8 cellular contexts compared by ENCODE assay signal in the genomic region with DNA sequence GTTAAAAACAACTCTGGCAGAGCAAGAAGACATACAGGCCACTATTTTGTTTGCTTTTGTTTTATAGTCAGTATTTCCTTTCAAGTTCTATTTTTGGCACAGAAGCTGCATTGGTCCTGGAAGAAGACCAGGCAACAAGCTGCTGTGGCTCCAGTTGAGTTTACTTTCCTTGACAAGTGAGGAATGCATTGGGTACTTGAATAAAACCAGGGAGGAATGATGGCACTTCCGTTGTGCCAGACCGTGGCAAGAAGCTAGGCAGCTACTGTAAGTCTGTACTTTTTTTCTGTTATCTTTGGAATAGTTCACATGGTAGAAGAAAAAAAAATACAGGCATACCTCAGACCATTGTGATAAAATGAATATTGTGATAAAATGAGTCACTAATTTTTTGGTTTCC.
DNase-seq lines count a peak whose midpoint lies in the region; ATAC-seq and TF ChIP-seq lines count a peak whose summit lies in the region.

No MANE protein-coding gene starts in this region.

- peak overlapping the region; percentile 2 for H3K27ac ChIP-seq in parathyroid adenoma

- DNase-seq in DMS79 treated with DMSO at 0.1 percent for 48 hours (lab: John Stamatoyannopoulos, UW) (peak; percentile 45), NCI-H345 treated with DMSO at 0.1 percent for 48 hours (lab: John Stamatoyannopoulos, UW; ENCODE audit: unreplicated experiment) (peak; percentile 28), dermis blood vessel endothelial cell (peak; percentile 73), posterior vena cava (ENCODE audit: low spot score) (no peak), HEK293T (ENCODE audit: extremely low spot score) (no peak), mesenteric fat pad (ENCODE audit: low spot score) (no peak)

- H3K9ac ChIP-seq in parathyroid adenoma = no peak overlapping the region

- H2AFZ ChIP-seq in parathyroid adenoma = no peak overlapping the region

- peak overlapping the region; percentile 26 for H3K4me2 ChIP-seq in parathyroid adenoma (ENCODE audit: low read length)

- ATAC-seq in GM18870 (IDR thresholded peaks at IDR 0.05; ENCODE audit: unreplicated experiment) = no peak

- peaks cover 12% of the 10 kb centered on the region for H3K79me2 ChIP-seq in parathyroid adenoma

- H3K4me3 ChIP-seq in parathyroid adenoma (ENCODE audit: low read depth, low read length) = peak overlapping the region; percentile 9

- no peaks in the 10 kb centered on the region for H3K27me3 ChIP-seq in parathyroid adenoma (ENCODE audit: control insufficient read depth, insufficient read depth, low read length)

- CTCF ChIA-PET in HEK293T (lab: Yijun Ruan, JAX) = no interaction called here

- no peaks in the 10 kb centered on the region for H3K36me3 ChIP-seq in parathyroid adenoma (ENCODE audit: control insufficient read depth, insufficient read depth, low read length)

- intact Hi-C loops in posterior vena cava (cut with DNase I) = no loop called here

- TF ChIP-seq CTCF in parathyroid adenoma (IDR thresholded peaks at IDR 0.05) = no peak

- no peaks in the 10 kb centered on the region for H3K9me3 ChIP-seq in parathyroid adenoma (ENCODE audit: control insufficient read depth, low read length)

- POLR2A ChIA-PET in HEK293T (lab: Yijun Ruan, JAX) = interaction anchor here (1.2 kb wide), 1 partner anchor 66 kb away, joined by 3 read pairs; a partner anchor contains a TSS

- H3K4me1 ChIP-seq in parathyroid adenoma = peaks cover 5% of the 10 kb centered on the region

TF ChIP-seq in HEK293T, 16 proteins besides CTCF, POLR2A, EP300 and RAD21:
- no peak for TF ChIP-seq LEF1 (IDR thresholded peaks at IDR 0.05; ENCODE audit: borderline replicate concordance)
- TF ChIP-seq HDGF (IDR thresholded peaks at IDR 0.05; ENCODE audit: borderline replicate concordance) = no peak
- no peak for TF ChIP-seq FOXA1 (IDR thresholded peaks at IDR 0.05)
- TF ChIP-seq FOXM1 (IDR thresholded peaks at IDR 0.05; ENCODE audit: borderline replicate concordance) = no peak
- no peak for TF ChIP-seq ZNF384 (IDR thresholded peaks at IDR 0.05)
- TF ChIP-seq ELF4 (IDR thresholded peaks at IDR 0.05) = no peak
- TF ChIP-seq TARDBP (IDR thresholded peaks at IDR 0.05) = no peak

Comparison
In these comparisons a context has a peak if more than half of its experiments do, and no peak if none do; other contexts are left out.
1. DNase-seq: peak in DMS79 treated with DMSO at 0.1 percent for 48 hours (single experiment), NCI-H345 treated with DMSO at 0.1 percent for 48 hours (single experiment) and dermis blood vessel endothelial cell (single experiment); none in posterior vena cava (single experiment), HEK293T (single experiment) and mesenteric fat pad (single experiment).